In genomic region chr4:143358923-143359694, GRCh38 we compare ENCODE assay signal across 1 cellular context.
TF ChIP-seq lines count a peak whose summit lies in the region.

No MANE protein-coding gene starts in this region.

TF ChIP-seq in GM23338, 12 proteins besides CTCF, POLR2A, EP300 and RAD21 (continued from another document):
- TF ChIP-seq ZNF114 (CRISPR knock-in tag; IDR thresholded peaks at IDR 0.05), result no peak
- no peak for TF ChIP-seq ZNF331 (CRISPR knock-in tag; IDR thresholded peaks at IDR 0.05; ENCODE audit: low read depth)
- TF ChIP-seq REST (IDR thresholded peaks at IDR 0.05; ENCODE audit: unreplicated experiment), result no peak
- TF ChIP-seq POLR2AphosphoS5 (IDR thresholded peaks at IDR 0.05; ENCODE audit: low read depth), result no peak
- no peak for TF ChIP-seq NANOG (IDR thresholded peaks at IDR 0.05; ENCODE audit: borderline replicate concordance)
- TF ChIP-seq CREB1 (CRISPR knock-in tag; IDR thresholded peaks at IDR 0.05; ENCODE audit: low read depth), result no peak
- no peak for TF ChIP-seq EZH2phosphoT487 (IDR thresholded peaks at IDR 0.05; ENCODE audit: unreplicated experiment)
